2 cellular contexts compared by ENCODE assay signal in the genomic region with DNA sequence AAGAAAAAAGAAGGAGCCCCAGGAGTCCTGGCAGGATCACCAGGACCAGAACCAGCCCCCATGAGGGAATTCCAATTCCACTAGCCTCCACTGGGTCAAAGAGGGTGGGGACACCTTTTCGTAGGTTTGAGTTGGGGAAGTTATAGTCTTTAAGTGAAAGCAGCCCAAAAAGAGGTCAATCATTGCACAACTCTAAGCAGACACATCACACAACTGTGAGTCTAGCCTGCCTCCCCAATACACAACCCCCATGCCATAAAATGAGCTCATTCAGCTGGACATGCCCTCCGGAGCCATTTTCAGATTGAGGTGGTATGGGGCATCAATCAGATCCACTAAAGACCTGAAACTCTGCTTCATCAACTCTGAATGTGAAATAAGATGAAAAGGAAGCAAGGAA.
"Had no signal": no experiment of that assay in that cellular context is flagged by ENCODE, and none has a peak within 500 bp of the region (broad histone marks: within the 10 kb centered on the region; RNA-seq: fewer than 3 reads in every experiment).

No MANE protein-coding gene starts in this region.

- H3K4me3 ChIP-seq: GM12878 had no signal

- DNase-seq: GF-D8 had no signal
